Comparison of ENCODE assay signal across 1 cellular context in genomic region chr6:26312501-26313390, GRCh38.
TF ChIP-seq lines count a peak whose summit lies in the region.

No MANE protein-coding gene starts in this region.

TF ChIP-seq in K562, 482 proteins besides CTCF, POLR2A, EP300 and RAD21 (continued from another document and continues in another):
- TF ChIP-seq REST (CRISPR knock-in tag; IDR thresholded peaks at IDR 0.05; ENCODE audit: low read depth): no peak
- peak; percentile 55 for TF ChIP-seq HDAC3 (IDR thresholded peaks at IDR 0.05; ENCODE audit: borderline replicate concordance, partially characterized antibody)
- TF ChIP-seq DMBX1 (CRISPR knock-in tag; IDR thresholded peaks at IDR 0.05; ENCODE audit: borderline replicate concordance): no peak
- peak; percentile 32 for TF ChIP-seq FUS (optimal IDR thresholded peaks at IDR 0.05; ENCODE audit: low read depth, low read length)
- peak; percentile 67; the same call in 1 of the 2 replicates for TF ChIP-seq GATAD2A (IDR thresholded peaks at IDR 0.05)
- TF ChIP-seq ZKSCAN1 (IDR thresholded peaks at IDR 0.05; ENCODE audit: low read depth, low read length): peak; percentile 87; the same call in 1 of the 2 replicates
- peak; percentile 62; the same call in 1 of the 2 replicates for TF ChIP-seq ZBTB1 (CRISPR knock-in tag; IDR thresholded peaks at IDR 0.05; ENCODE audit: borderline replicate concordance, low read depth)
- TF ChIP-seq ZKSCAN8 (CRISPR knock-in tag; IDR thresholded peaks at IDR 0.05): peak; percentile 81
- TF ChIP-seq PREB (CRISPR knock-in tag; IDR thresholded peaks at IDR 0.05): no peak
- TF ChIP-seq FOXK2 (conservative IDR thresholded peaks at IDR 0.05 in 1 of 2, IDR thresholded peaks at IDR 0.05 in 1 of 2; ENCODE audit: low read depth in 2 of 2): peak; percentile 33 to 77; a peak in 3 of 4 replicates
- TF ChIP-seq MTA1 (IDR thresholded peaks at IDR 0.05; ENCODE audit: borderline replicate concordance): peak; percentile 68; the same call in 1 of the 2 replicates
- peak; percentile 82 for TF ChIP-seq ZBTB40 (IDR thresholded peaks at IDR 0.05)
- no peak for TF ChIP-seq ZBTB40 (CRISPR knock-in tag; IDR thresholded peaks at IDR 0.05)
- no peak for TF ChIP-seq RREB1 (CRISPR knock-in tag; IDR thresholded peaks at IDR 0.05)
- TF ChIP-seq SP1 (CRISPR knock-in tag; IDR thresholded peaks at IDR 0.05): peak; percentile 77; the same call in 1 of the 2 replicates
- peak; percentile 71; the same call in 1 of the 2 replicates for TF ChIP-seq XRCC5 (IDR thresholded peaks at IDR 0.05; ENCODE audit: low read depth, low read length)
- peak; percentile 85; the same call in 1 of the 2 replicates for TF ChIP-seq PHF21A (IDR thresholded peaks at IDR 0.05; ENCODE audit: borderline replicate concordance, low read depth)
- TF ChIP-seq RNF2 (IDR thresholded peaks at IDR 0.05): peak; percentile 85
- TF ChIP-seq HIVEP1 (CRISPR knock-in tag; IDR thresholded peaks at IDR 0.05): no peak
- peak; percentile 66; the same call in 1 of the 2 replicates for TF ChIP-seq RFX5 (IDR thresholded peaks at IDR 0.05; ENCODE audit: low read depth, low read length)
- no peak for TF ChIP-seq COPS2 (conservative IDR thresholded peaks at IDR 0.05)
- TF ChIP-seq ZNF197 (CRISPR knock-in tag; IDR thresholded peaks at IDR 0.05; ENCODE audit: low read depth): peak; percentile 73; the same call in 1 of the 2 replicates
- TF ChIP-seq ZNF551 (CRISPR knock-in tag; IDR thresholded peaks at IDR 0.05): no peak
- no peak for TF ChIP-seq SMARCC2 (IDR thresholded peaks at IDR 0.05; ENCODE audit: low read depth)
- peak; percentile 93; the same call in 1 of the 2 replicates for TF ChIP-seq BRD4 (IDR thresholded peaks at IDR 0.05)
- TF ChIP-seq ZNF644 (tag; IDR thresholded peaks at IDR 0.05; ENCODE audit: low read depth): peak; percentile 87; the same call in 1 of the 2 replicates
- no peak for TF ChIP-seq ZNF140 (CRISPR knock-in tag; IDR thresholded peaks at IDR 0.05)
- peak; percentile 0; the same call in 1 of the 2 replicates for TF ChIP-seq AFF4 (CRISPR knock-in tag; IDR thresholded peaks at IDR 0.05)
- TF ChIP-seq MNT (conservative IDR thresholded peaks at IDR 0.05): peak; percentile 58 to 73
- TF ChIP-seq ETS2 (tag; IDR thresholded peaks at IDR 0.05; ENCODE audit: borderline replicate concordance, poor library complexity, severe bottlenecking): no peak
- TF ChIP-seq ZBED1 (IDR thresholded peaks at IDR 0.05): no peak; the same call in 1 of the 2 replicates
